Comparison of ENCODE assay signal across 13 cellular contexts in genomic region chr12:130504110-130504835, GRCh38.
"Had no signal": no experiment of that assay in that cellular context is flagged by ENCODE, and none has a peak within 500 bp of the region (broad histone marks: within the 10 kb centered on the region; RNA-seq: fewer than 3 reads in every experiment).

No MANE protein-coding gene starts in this region.

- ATAC-seq: foreskin keratinocyte; left colon; naive thymus-derived CD4-positive, alpha-beta T cell; right cardiac atrium had no signal

- H3K4me1 ChIP-seq: foreskin keratinocyte had no signal

- DNase-seq: erythroblast; foreskin keratinocyte; kidney; left colon; naive thymus-derived CD4-positive, alpha-beta T cell; nephron progenitor cell; right cardiac atrium; small intestine; stimulated activated CD4-positive, alpha-beta T cell treated with anti-CD3 and anti-CD28 coated beads, Interleukin-2, amount 100 ng/mL, for 48 hours; stimulated activated naive CD4-positive, alpha-beta T cell treated with Interleukin-2 at 50 U/mL for 16 hours; trophoblast cell had no signal

- FAIRE-seq: colon, endothelial cell of umbilical vein, kidney, small intestine had no signal

- H3K27me3 ChIP-seq: foreskin keratinocyte had no signal

- H3K27ac ChIP-seq: foreskin keratinocyte had no signal
